In the genomic region with DNA sequence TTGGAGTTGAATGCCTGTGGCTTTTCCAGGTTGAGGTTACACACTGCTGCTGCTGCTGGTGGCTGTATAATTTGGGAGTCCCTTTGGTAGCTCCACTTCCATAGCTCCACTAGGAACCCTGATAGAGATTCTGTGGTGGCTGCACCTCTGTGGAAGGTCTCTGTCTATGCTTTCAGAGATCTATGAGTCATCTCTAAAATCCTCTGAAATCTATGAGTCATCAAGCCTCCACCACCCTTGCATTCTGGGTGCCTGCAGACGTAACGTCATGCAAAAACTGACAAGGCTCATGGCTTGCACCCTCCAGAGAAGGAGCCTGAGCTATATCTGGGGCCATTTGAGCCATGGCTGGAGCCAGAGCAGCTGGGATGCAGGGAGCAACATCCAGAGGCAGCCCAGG, we compare ENCODE assay signal across 9 cellular contexts.
DNase-seq lines count a peak whose midpoint lies in the region; ATAC-seq, FAIRE-seq and TF ChIP-seq lines count a peak whose summit lies in the region.
"Had no signal": no experiment of that assay in that cellular context is flagged by ENCODE, and none has a peak within 500 bp of the region (broad histone marks: within the 10 kb centered on the region; RNA-seq: fewer than 3 reads in every experiment).

No MANE protein-coding gene starts in this region.

- FAIRE-seq in bronchial epithelial cell (lab: Jason Lieb, UNC): no peak

- TF ChIP-seq CTCF in A673 (conservative IDR thresholded peaks at IDR 0.05; ENCODE audit: low read depth, low read length) (no peak), bronchial epithelial cell (IDR thresholded peaks at IDR 0.05; ENCODE audit: insufficient read depth, low read length, severe bottlenecking) (no peak)

- POLR2A ChIA-PET in A673 (lab: Charles Lee; ENCODE audit: low non-redundant PET): no interaction called here

- no peaks in the 10 kb centered on the region for H3K27me3 ChIP-seq in A673 (replicated peaks; ENCODE audit: insufficient read depth, low read depth, low read length, poor library complexity)
- H3K27me3 ChIP-seq in bronchial epithelial cell (ENCODE audit: control insufficient read depth, insufficient read depth, low read length): no peaks in the 10 kb centered on the region
- no peaks in the 10 kb centered on the region for H3K27me3 ChIP-seq in right cardiac atrium (ENCODE audit: control insufficient read depth, insufficient read depth)

- intact Hi-C loops in A673 (cut with micrococcal nuclease; ENCODE audit: unreplicated experiment) (no loop called here), right cardiac atrium (cut with DNase I) (no loop called here)

- no peaks in the 10 kb centered on the region for H3K4me1 ChIP-seq in A673 (ENCODE audit: insufficient read depth, low read length, poor library complexity, severe bottlenecking)
- no peaks in the 10 kb centered on the region for H3K4me1 ChIP-seq in right cardiac atrium (ENCODE audit: control insufficient read depth, insufficient read depth, low read length)

- ATAC-seq in GM21367 (IDR thresholded peaks at IDR 0.05; ENCODE audit: unreplicated experiment): peak; percentile 75
- ATAC-seq in right cardiac atrium: no peak
- ATAC-seq in HG03457 (IDR thresholded peaks at IDR 0.05; ENCODE audit: unreplicated experiment): no peak

- no peaks in the 10 kb centered on the region for H3K36me3 ChIP-seq in A673 (ENCODE audit: insufficient read depth, low read length, poor library complexity, severe bottlenecking)
- no peaks in the 10 kb centered on the region for H3K36me3 ChIP-seq in bronchial epithelial cell (ENCODE audit: control insufficient read depth, insufficient read depth, low read length)

- H3K27ac ChIP-seq in A673 (ENCODE audit: low read depth, low read length, poor library complexity, severe bottlenecking): no peak overlapping the region
- no peak overlapping the region for H3K27ac ChIP-seq in right cardiac atrium (ENCODE audit: low read length)
- H3K27ac ChIP-seq: PC-9 had no signal

- no TSS peak for BruUV-seq in A673 (replicated peaks; lab: Mats Ljungman, UMichigan)

- no peak overlapping the region for H3K4me3 ChIP-seq in A673 (ENCODE audit: low read depth, low read length, poor library complexity, severe bottlenecking)
- H3K4me3 ChIP-seq in bronchial epithelial cell (ENCODE audit: low read depth, low read length): no peak overlapping the region
- no peak overlapping the region for H3K4me3 ChIP-seq in right cardiac atrium (ENCODE audit: low read length)
- H3K4me3 ChIP-seq: PC-9 had no signal

- CTCF ChIA-PET in A673 (lab: Charles Lee): no interaction called here

- DNase-seq in A673 (ENCODE audit: low spot score) (peak; percentile 1), NCI-H226 (peak; percentile 58), bronchial epithelial cell (ENCODE audit: low read depth) (peak; percentile 53), right cardiac atrium (no peak), NCI-H524 treated with DMSO at 0.1 percent for 48 hours (lab: John Stamatoyannopoulos, UW) (no peak), NCI-H82 (lab: John Stamatoyannopoulos, UW) (no peak)

- WGBS in right cardiac atrium: 79% methylated on average over 2 of the region's 2 CpGs

- H3K9me3 ChIP-seq in A673 (ENCODE audit: low read depth, low read length, poor library complexity, severe bottlenecking) (no peaks in the 10 kb centered on the region), right cardiac atrium (ENCODE audit: control insufficient read depth, low read length) (no peaks in the 10 kb centered on the region)

Comparison
In these comparisons a context has a peak if more than half of its experiments do, and no peak if none do; other contexts are left out.
1. DNase-seq: peak in A673 (single experiment), NCI-H226 (single experiment) and bronchial epithelial cell (single experiment); none in right cardiac atrium (0 of 3), NCI-H524 treated with DMSO at 0.1 percent for 48 hours (single experiment) and NCI-H82 (single experiment).